15 cellular contexts compared by ENCODE assay signal in genomic region chr14:54147285-54147684, GRCh38.
A peak's percentile ranks its signal among the peaks of the same experiment; 100 is the strongest.
DNase-seq lines count a peak whose midpoint lies in the region; ATAC-seq and TF ChIP-seq lines count a peak whose summit lies in the region.
"Had no signal": no experiment of that assay in that cellular context is flagged by ENCODE, and none has a peak within 500 bp of the region (broad histone marks: within the 10 kb centered on the region; RNA-seq: fewer than 3 reads in every experiment).

No MANE protein-coding gene starts in this region.

- intact Hi-C loops in mammary epithelial cell (cut with micrococcal nuclease) (no loop called here), sigmoid colon (cut with DNase I) (no loop called here)

- no peaks in the 10 kb centered on the region for H3K27me3 ChIP-seq in mammary epithelial cell (ENCODE audit: insufficient read depth, low read length)
- H3K27me3 ChIP-seq in sigmoid colon, result no peaks in the 10 kb centered on the region
- peaks cover 32% of the 10 kb centered on the region for H3K27me3 ChIP-seq in WERI-Rb-1 (ENCODE audit: insufficient read depth, low read depth, severe bottlenecking)

- H3K27ac ChIP-seq in mammary epithelial cell (ENCODE audit: insufficient read depth, low read depth, low read length), result no peak overlapping the region
- no peak overlapping the region for H3K27ac ChIP-seq in sigmoid colon
- H3K27ac ChIP-seq in WERI-Rb-1, result no peak overlapping the region
- H3K27ac ChIP-seq: VCaP had no signal

- TF ChIP-seq EP300 in sigmoid colon (IDR thresholded peaks at IDR 0.05), result no peak

- H3K9ac ChIP-seq in mammary epithelial cell (ENCODE audit: insufficient read depth, low read length), result no peak overlapping the region

- H3K4me1 ChIP-seq in mammary epithelial cell (ENCODE audit: insufficient read depth, low read length) (peaks cover 14% of the 10 kb centered on the region), sigmoid colon (no peaks in the 10 kb centered on the region)

- WGBS in mammary epithelial cell (ENCODE audit: low coverage, missing lambda C conversion rate), result 88% methylated on average over 2 of the region's 2 CpGs
- 69 to 71% methylated on average over 2 of the region's 2 CpGs for WGBS in sigmoid colon, 2 donors

- no TSS peak for BruUV-seq in mammary epithelial cell (replicated peaks; lab: Mats Ljungman, UMichigan)

- no peak for ATAC-seq in HG03439 (IDR thresholded peaks at IDR 0.05; ENCODE audit: unreplicated experiment)
- ATAC-seq: activated T-helper 17 cell treated with anti-CD3 and anti-CD28 coated beads, Interleukin-2, amount 50 U/mL, for 72 hours had no signal

- no peaks in the 10 kb centered on the region for H4K20me1 ChIP-seq in mammary epithelial cell (ENCODE audit: insufficient read depth, low read length)

- H3K4me3 ChIP-seq in mammary epithelial cell (replicated peaks in 1 of 3; ENCODE audit: insufficient read depth in 1 of 3, low read depth in 2 of 3, low read length in 3 of 3), result no peak overlapping the region
- no peak overlapping the region for H3K4me3 ChIP-seq in sigmoid colon
- no peak overlapping the region for H3K4me3 ChIP-seq in WERI-Rb-1 (ENCODE audit: low read depth, low read length)

- TF ChIP-seq POLR2A in sigmoid colon (IDR thresholded peaks at IDR 0.05), result no peak

- no peaks in the 10 kb centered on the region for H3K36me3 ChIP-seq in mammary epithelial cell (ENCODE audit: insufficient read depth, low read length)
- no peaks in the 10 kb centered on the region for H3K36me3 ChIP-seq in sigmoid colon
- no peaks in the 10 kb centered on the region for H3K36me3 ChIP-seq in WERI-Rb-1

- H3K9me3 ChIP-seq in mammary epithelial cell (replicated peaks; ENCODE audit: insufficient read depth, low read length), result no peaks in the 10 kb centered on the region
- peaks cover 0 to 9% (median 0%) of the 10 kb centered on the region in 4 donors for H3K9me3 ChIP-seq in sigmoid colon
- no peaks in the 10 kb centered on the region for H3K9me3 ChIP-seq in WERI-Rb-1 (ENCODE audit: severe bottlenecking)

- no peaks in the 10 kb centered on the region for H3K79me2 ChIP-seq in mammary epithelial cell (ENCODE audit: insufficient read depth, low read length)

- no peak for TF ChIP-seq CTCF in mammary epithelial cell (conservative IDR thresholded peaks at IDR 0.05 in 1 of 2, IDR thresholded peaks at IDR 0.05 in 1 of 2; ENCODE audit: extremely low read depth in 1 of 2, insufficient read depth in 1 of 2, low read depth in 1 of 2, low read length in 2 of 2)
- no peak for TF ChIP-seq CTCF in sigmoid colon (IDR thresholded peaks at IDR 0.05)
- no peak for TF ChIP-seq CTCF in WERI-Rb-1 (IDR thresholded peaks at IDR 0.05; ENCODE audit: low read depth, low read length)

- CTCF ChIA-PET in mammary epithelial cell (lab: Charles Lee; ENCODE audit: low non-redundant PET), result no interaction called here

- dilution Hi-C loops in mammary epithelial cell (cut with HindIII; ENCODE audit: low sequenced_read_pairs), result no loop called here

- H3K4me2 ChIP-seq in mammary epithelial cell (ENCODE audit: insufficient read depth, low read depth, low read length), result no peak overlapping the region

- in situ Hi-C loops in mammary epithelial cell (cut with MboI; ENCODE audit: low sequenced_read_pairs in 2 of 2), result no loop called here

- DNase-seq in COR-L47 (lab: John Stamatoyannopoulos, UW) (peak; percentile 2), NCI-H446 treated with DMSO at 0.1 percent for 48 hours (lab: John Stamatoyannopoulos, UW) (peak; percentile 10), mammary epithelial cell (peak; percentile 85), lung microvascular endothelial cell (ENCODE audit: low read depth in 2 of 2) (peak; percentile 45 to 98), NCI-H187 treated with DMSO at 0.1 percent for 48 hours (lab: John Stamatoyannopoulos, UW) (no peak), sigmoid colon (no peak), WERI-Rb-1 (no peak)
- DNase-seq: anterior cingulate cortex; Calu3; NCI-H1092 treated with DMSO at 0.1 percent for 48 hours; nephron progenitor cell; stimulated activated CD4-positive, alpha-beta T cell treated with anti-CD3 and anti-CD28 coated beads, Interleukin-2, amount 100 ng/mL, for 24 hours had no signal

- H2AFZ ChIP-seq in mammary epithelial cell (ENCODE audit: low read depth, low read length), result peak overlapping the region; percentile 46

Comparison
In these comparisons a context has a peak if more than half of its experiments do, and no peak if none do; other contexts are left out.
1. DNase-seq: peak in COR-L47 (single experiment), NCI-H446 treated with DMSO at 0.1 percent for 48 hours (single experiment), mammary epithelial cell (single experiment) and lung microvascular endothelial cell (2 of 2); none in NCI-H187 treated with DMSO at 0.1 percent for 48 hours (single experiment), sigmoid colon (single experiment) and WERI-Rb-1 (single experiment).